19 cellular contexts compared by ENCODE assay signal in genomic region chr4:61461956-61462355, GRCh38.
"Had no signal": no experiment of that assay in that cellular context is flagged by ENCODE, and none has a peak within 500 bp of the region (broad histone marks: within the 10 kb centered on the region; RNA-seq: fewer than 3 reads in every experiment).

No MANE protein-coding gene starts in this region.

- H3K9me3 ChIP-seq: gastrocnemius medialis, heart left ventricle, neutrophil had no signal

- H3K36me3 Mint-ChIP-seq: activated naive CD4-positive, alpha-beta T cell treated with anti-CD3 and anti-CD28 coated beads, Interleukin-2, amount 10 ng/mL, durations not matched to agents 7 days and 5 days; type B pancreatic cell had no signal

- ATAC-seq: gastrocnemius medialis; left lobe of liver; naive thymus-derived CD4-positive, alpha-beta T cell had no signal

- H3K27me3 Mint-ChIP-seq: activated naive CD4-positive, alpha-beta T cell treated with anti-CD3 and anti-CD28 coated beads, Interleukin-2, amount 10 ng/mL, durations not matched to agents 7 days and 5 days; naive thymus-derived CD4-positive, alpha-beta T cell; type B pancreatic cell had no signal

- H3K36me3 ChIP-seq: gastrocnemius medialis, heart left ventricle, neutrophil had no signal

- H3K4me2 ChIP-seq: smooth muscle cell had no signal

- DNase-seq: activated CD4-positive, alpha-beta T cell treated with anti-CD3 and anti-CD28 coated beads for 1 hour; activated CD4-positive, alpha-beta T cell treated with anti-CD3 and anti-CD28 coated beads, Interleukin-2, amount 50 U/mL, for 48 hours; activated naive CD4-positive, alpha-beta T cell treated with anti-CD3 and anti-CD28 coated beads, Interleukin-2, amount 10 ng/mL, durations not matched to agents 7 days and 5 days; activated T-cell treated with anti-CD3 and anti-CD28 coated beads, Interleukin-2, amount 50 U/mL, for 1 hour; central memory CD4-positive, alpha-beta T cell; effector CD8-positive, alpha-beta T cell; gastrocnemius medialis; heart left ventricle; naive thymus-derived CD4-positive, alpha-beta T cell; posterior cingulate gyrus; stimulated activated CD4-positive, alpha-beta T cell treated with anti-CD3 and anti-CD28 coated beads, Interleukin-4, amount 100 ng/mL, for 4 hours; stimulated activated CD8-positive, alpha-beta memory T cell treated with anti-CD3 and anti-CD28 coated beads, Interleukin-4, amount 100 ng/mL, for 48 hours; stimulated activated naive CD4-positive, alpha-beta T cell treated with Interleukin-2 at 50 U/mL for 16 hours; substantia nigra had no signal

- H3K27me3 ChIP-seq: gastrocnemius medialis, heart left ventricle, neutrophil had no signal

- H3K4me1 ChIP-seq: gastrocnemius medialis had no signal

- H3K27ac Mint-ChIP-seq: activated naive CD4-positive, alpha-beta T cell treated with anti-CD3 and anti-CD28 coated beads, Interleukin-2, amount 10 ng/mL, durations not matched to agents 7 days and 5 days; naive thymus-derived CD4-positive, alpha-beta T cell; type B pancreatic cell had no signal

- H3K27ac ChIP-seq: gastrocnemius medialis, heart left ventricle, neutrophil, VCaP had no signal

- H3K4me3 ChIP-seq: gastrocnemius medialis, heart left ventricle, smooth muscle cell had no signal

- H3K4me3 Mint-ChIP-seq: activated naive CD4-positive, alpha-beta T cell treated with anti-CD3 and anti-CD28 coated beads, Interleukin-2, amount 10 ng/mL, durations not matched to agents 7 days and 5 days; naive thymus-derived CD4-positive, alpha-beta T cell; type B pancreatic cell had no signal

- H3K4me1 Mint-ChIP-seq: activated naive CD4-positive, alpha-beta T cell treated with anti-CD3 and anti-CD28 coated beads, Interleukin-2, amount 10 ng/mL, durations not matched to agents 7 days and 5 days; naive thymus-derived CD4-positive, alpha-beta T cell had no signal
